Comparison of ENCODE assay signal across 1 cellular context in genomic region chr16:86224126-86224525, GRCh38.
TF ChIP-seq lines count a peak whose summit lies in the region.

No MANE protein-coding gene starts in this region.

TF ChIP-seq in GM12878, 131 proteins besides CTCF, POLR2A, EP300 and RAD21:
- no peak for TF ChIP-seq CHD4 (IDR thresholded peaks at IDR 0.05)
- TF ChIP-seq NBN (IDR thresholded peaks at IDR 0.05) = no peak
- TF ChIP-seq MTA3 (IDR thresholded peaks at IDR 0.05; ENCODE audit: borderline replicate concordance, low read length) = no peak
- no peak for TF ChIP-seq EGR1 (IDR thresholded peaks at IDR 0.05; ENCODE audit: borderline replicate concordance in 1 of 2, low read depth in 2 of 2, low read length in 2 of 2)
- no peak for TF ChIP-seq BACH1 (IDR thresholded peaks at IDR 0.05; ENCODE audit: borderline replicate concordance)
- no peak for TF ChIP-seq RBBP5 (conservative IDR thresholded peaks at IDR 0.05)
- TF ChIP-seq MYB (IDR thresholded peaks at IDR 0.05; ENCODE audit: borderline replicate concordance, low read depth, low read length) = no peak
- TF ChIP-seq BCL3 (IDR thresholded peaks at IDR 0.05; ENCODE audit: borderline replicate concordance, insufficient read depth, low read depth, low read length, poor library complexity, severe bottlenecking) = no peak
